9 cellular contexts compared by ENCODE assay signal in genomic region chr11:82494988-82495432, GRCh38.
DNase-seq lines count a peak whose midpoint lies in the region; ATAC-seq, FAIRE-seq and TF ChIP-seq lines count a peak whose summit lies in the region.
"Had no signal": no experiment of that assay in that cellular context is flagged by ENCODE, and none has a peak within 500 bp of the region (broad histone marks: within the 10 kb centered on the region; RNA-seq: fewer than 3 reads in every experiment).

No MANE protein-coding gene starts in this region.

- H4K20me1 ChIP-seq in osteoblast (ENCODE audit: insufficient read depth, low read length), result no peaks in the 10 kb centered on the region

- TF ChIP-seq CTCF in foreskin keratinocyte (conservative IDR thresholded peaks at IDR 0.05) (peak; percentile 49), kidney (IDR thresholded peaks at IDR 0.05; ENCODE audit: borderline replicate concordance, extremely low read depth, insufficient read depth) (no peak), osteoblast (IDR thresholded peaks at IDR 0.05; ENCODE audit: extremely low read depth, low read depth, low read length) (no peak)

- no peak for TF ChIP-seq POLR2A in H54 (IDR thresholded peaks at IDR 0.05; ENCODE audit: low read depth, low read length)

- no peak for FAIRE-seq in H54 (lab: Jason Lieb, UNC)
- no peak for FAIRE-seq in kidney (lab: Jason Lieb, UNC)

- intact Hi-C loops in kidney (cut with DNase I), result no loop called here

- H3K9ac ChIP-seq in kidney (ENCODE audit: low read length in 2 of 2), result no peak overlapping the region

- no peaks in the 10 kb centered on the region for H3K36me3 ChIP-seq in kidney (ENCODE audit: control insufficient read depth in 1 of 2, insufficient read depth in 2 of 2, low read length in 2 of 2)
- no peaks in the 10 kb centered on the region for H3K36me3 ChIP-seq in osteoblast (ENCODE audit: insufficient read depth, low read length)

- H3K4me3 ChIP-seq in kidney (ENCODE audit: low read length in 2 of 2) (no peak overlapping the region), osteoblast (ENCODE audit: insufficient read depth, low read length) (no peak overlapping the region)
- H3K4me3 ChIP-seq: mucosa of descending colon had no signal

- H3K9me3 ChIP-seq in kidney (ENCODE audit: control insufficient read depth in 1 of 2, low read length in 2 of 2) (no peaks in the 10 kb centered on the region), osteoblast (ENCODE audit: low read depth, low read length) (peaks cover 4% of the 10 kb centered on the region)
- H3K9me3 ChIP-seq: mucosa of descending colon had no signal

- no peaks in the 10 kb centered on the region for H3K27me3 ChIP-seq in foreskin keratinocyte
- H3K27me3 ChIP-seq in osteoblast (ENCODE audit: insufficient read depth, low read length), result no peaks in the 10 kb centered on the region

- no peaks in the 10 kb centered on the region for H3K79me2 ChIP-seq in osteoblast (ENCODE audit: insufficient read depth, low read length)

- H2AFZ ChIP-seq in osteoblast (ENCODE audit: low read length), result no peak overlapping the region

- H3K4me1 ChIP-seq in foreskin keratinocyte (no peaks in the 10 kb centered on the region), kidney (ENCODE audit: control insufficient read depth in 1 of 2, insufficient read depth in 1 of 2, low read depth in 1 of 2, low read length in 2 of 2) (no peaks in the 10 kb centered on the region), osteoblast (ENCODE audit: insufficient read depth, low read length) (no peaks in the 10 kb centered on the region)

- ATAC-seq in foreskin keratinocyte, result peak; percentile 46
- ATAC-seq in GM19324 (IDR thresholded peaks at IDR 0.05; ENCODE audit: low FRiP score, unreplicated experiment), result no peak
- ATAC-seq: mucosa of descending colon had no signal

- H3K27ac ChIP-seq in foreskin keratinocyte (no peak overlapping the region), kidney (ENCODE audit: low read depth in 2 of 2, low read length in 2 of 2) (no peak overlapping the region), osteoblast (ENCODE audit: low read depth, low read length) (no peak overlapping the region)

- no peak overlapping the region for H3K4me2 ChIP-seq in osteoblast (ENCODE audit: insufficient read depth, low read length)

- peak; percentile 45 for DNase-seq in D341Med (ENCODE audit: low spot score)
- peak; percentile 9 for DNase-seq in H54 (ENCODE audit: insufficient read length, low spot score)
- peak; percentile 32 for DNase-seq in NCI-H1694 (lab: John Stamatoyannopoulos, UW)
- DNase-seq in foreskin keratinocyte, result peak in 1 of 2 donors; percentile 16
- no peak for DNase-seq in kidney
- no peak for DNase-seq in osteoblast (ENCODE audit: insufficient read length, low spot score, missing footprints)
- no peak for DNase-seq in activated CD8-positive, alpha-beta memory T cell treated with anti-CD3 and anti-CD28 coated beads, Interleukin-2, amount 50 U/mL, for 4 hours
- DNase-seq: mucosa of descending colon had no signal

Comparison
In these comparisons a context has a peak if more than half of its experiments do, and no peak if none do; other contexts are left out.
1. DNase-seq: peak in D341Med (single experiment), H54 (single experiment) and NCI-H1694 (single experiment); none in kidney (single experiment), osteoblast (single experiment) and activated CD8-positive, alpha-beta memory T cell treated with anti-CD3 and anti-CD28 coated beads, Interleukin-2, amount 50 U/mL, for 4 hours (single experiment).